ENCODE assay signal across 10 cellular contexts in the genomic region with DNA sequence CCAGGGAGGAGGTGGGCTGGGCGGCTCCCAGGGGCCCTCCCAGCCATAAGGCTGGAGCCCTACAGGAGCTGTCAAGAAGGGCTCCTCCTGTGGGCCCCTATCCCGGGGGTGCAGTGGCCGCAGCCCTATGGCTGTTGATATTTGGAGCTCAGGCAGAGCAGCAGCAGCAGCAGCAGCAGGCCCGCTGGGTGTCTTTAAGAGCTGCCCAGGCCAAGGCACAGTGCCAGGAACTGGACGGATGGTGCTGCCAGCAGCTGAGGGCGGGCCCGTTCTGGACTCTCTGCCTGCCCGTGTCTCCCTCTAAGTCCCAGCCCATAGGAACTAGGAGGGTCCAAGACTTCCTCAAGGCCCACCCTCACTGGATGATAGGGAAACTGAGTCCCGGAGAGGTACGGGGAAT. TPM values are rescaled to one million over a fixed set of nuclear protein-coding genes. Genes with fewer than 3 reads are reported as not detected.
DNase-seq lines count a peak whose midpoint lies in the region; ATAC-seq, FAIRE-seq and TF ChIP-seq lines count a peak whose summit lies in the region.
"Had no signal": no experiment of that assay in that cellular context is flagged by ENCODE, and none has a peak within 500 bp of the region (broad histone marks: within the 10 kb centered on the region; RNA-seq: fewer than 3 reads in every experiment).

No MANE protein-coding gene starts in this region.

- dilution Hi-C loops in endothelial cell of umbilical vein (cut with MboI; ENCODE audit: extremely low pct_ligation_motif_present, low sequenced_read_pairs): no loop called here

- H3K9me3 ChIP-seq in endothelial cell of umbilical vein (replicated peaks; ENCODE audit: control insufficient read depth, insufficient read depth, low read length) (no peaks in the 10 kb centered on the region), lung (ENCODE audit: control insufficient read depth in 2 of 2, insufficient read depth in 1 of 2, low read length in 1 of 2) (no peaks in the 10 kb centered on the region)

- H3K27me3 ChIP-seq in endothelial cell of umbilical vein (ENCODE audit: control insufficient read depth in 2 of 2, insufficient read depth in 2 of 2, low read length in 2 of 2) (no peaks in the 10 kb centered on the region), lung (ENCODE audit: control insufficient read depth, insufficient read depth) (no peaks in the 10 kb centered on the region)

- peaks cover 0 to 20% of the 10 kb centered on the region in 2 experiments for H3K36me3 ChIP-seq in endothelial cell of umbilical vein (ENCODE audit: control insufficient read depth in 2 of 2, extremely low read depth in 1 of 2, insufficient read depth in 2 of 2, low read length in 2 of 2)
- H3K36me3 ChIP-seq in lung (ENCODE audit: control insufficient read depth in 2 of 2, insufficient read depth in 2 of 2, low read length in 2 of 2): peaks cover 0 to 22% of the 10 kb centered on the region in 2 donors

- H3K4me3 ChIP-seq in endothelial cell of umbilical vein (replicated peaks in 1 of 3; ENCODE audit: insufficient read depth in 1 of 3, low read depth in 1 of 3, low read length in 3 of 3) (no peak overlapping the region), lung (no peak overlapping the region)

- 42 to 72% methylated on average over 8 to 10 of the region's 10 CpGs for WGBS in lung, 2 donors

- peak; percentile 54 for FAIRE-seq in endothelial cell of umbilical vein (lab: Jason Lieb, UNC)

- no peak for TF ChIP-seq POLR2A in endothelial cell of umbilical vein (IDR thresholded peaks at IDR 0.05; ENCODE audit: low read depth, low read length)

- H3K9me1 ChIP-seq in endothelial cell of umbilical vein (replicated peaks; ENCODE audit: control insufficient read depth, extremely low read depth, insufficient read depth, low read length): no peaks in the 10 kb centered on the region

- ATAC-seq in lung (ENCODE audit: insufficient read depth, low FRiP score): no peak
- ATAC-seq in HG02852 (IDR thresholded peaks at IDR 0.05; ENCODE audit: unreplicated experiment): no peak
- no peak for ATAC-seq in GM21723 (IDR thresholded peaks at IDR 0.05; ENCODE audit: unreplicated experiment)

- no peak overlapping the region for H3K9ac ChIP-seq in endothelial cell of umbilical vein (replicated peaks; ENCODE audit: extremely low read depth, insufficient read depth, low read length)

- H3K27ac ChIP-seq in endothelial cell of umbilical vein (ENCODE audit: insufficient read depth, low read depth, low read length): no peak overlapping the region
- H3K27ac ChIP-seq in lung (ENCODE audit: low read depth in 1 of 2, low read length in 1 of 2): peak overlapping the region; percentile 38 to 64

- H3K4me1 ChIP-seq in endothelial cell of umbilical vein (ENCODE audit: control insufficient read depth, extremely low read depth, insufficient read depth, low read length) (peaks cover 17% of the 10 kb centered on the region), lung (ENCODE audit: control insufficient read depth in 2 of 2, insufficient read depth in 2 of 2, low read length in 2 of 2) (peaks cover 0 to 20% of the 10 kb centered on the region in 2 donors)

- intact Hi-C loops in endothelial cell of umbilical vein (cut with micrococcal nuclease): no loop called here

- POLR2A ChIA-PET in endothelial cell of umbilical vein (lab: Charles Lee): no interaction called here

- DNase-seq in M059J (ENCODE audit: low read depth): peak; percentile 36
- DNase-seq in endothelial cell of umbilical vein (ENCODE audit: low read depth, low spot score): peak; percentile 34
- DNase-seq in lung (ENCODE audit: low spot score): peak; percentile 72
- DNase-seq in superior temporal gyrus (ENCODE audit: extremely low spot score): peak; percentile 86
- DNase-seq in AML-193 (lab: John Stamatoyannopoulos, UW): no peak
- no peak for DNase-seq in activated gamma-delta T cell (lab: John Stamatoyannopoulos, UW)
- DNase-seq: HFFc6, NCI-H2227 treated with DMSO at 0.1 percent for 48 hours had no signal

- H3K4me2 ChIP-seq in endothelial cell of umbilical vein (ENCODE audit: insufficient read depth, low read length): no peak overlapping the region

- H3K79me2 ChIP-seq in endothelial cell of umbilical vein (ENCODE audit: control insufficient read depth, insufficient read depth, low read length): peaks cover 18% of the 10 kb centered on the region

- no TSS peak for BruUV-seq in endothelial cell of umbilical vein (replicated peaks; lab: Mats Ljungman, UMichigan)

- TF ChIP-seq CTCF in endothelial cell of umbilical vein (IDR thresholded peaks at IDR 0.05; ENCODE audit: extremely low read depth in 1 of 2, insufficient read depth in 1 of 2, low read depth in 1 of 2, low read length in 2 of 2) (no peak), lung (IDR thresholded peaks at IDR 0.05; ENCODE audit: control extremely low read depth, extremely low read depth) (no peak)

- no peaks in the 10 kb centered on the region for H4K20me1 ChIP-seq in endothelial cell of umbilical vein (replicated peaks; ENCODE audit: control insufficient read depth, extremely low read depth, insufficient read depth, low read length)

- CTCF ChIA-PET in endothelial cell of umbilical vein (lab: Charles Lee): interaction anchor here (0.9 to 1.2 kb wide), 3 partner anchors 9 to 47 kb away, joined by 3 to 6 read pairs (median 3); no protein-coding TSS in a partner anchor

- no peak overlapping the region for H2AFZ ChIP-seq in endothelial cell of umbilical vein (ENCODE audit: low read depth, low read length)

RNA-seq across cellular contexts. Expression of gene AK1, which starts 3.6 kb away (rescaled TPM):
- 58.5 and 86.3 TPM in 2 replicates for total RNA-seq in M059J (2014; rRNA removed; shearing (Covaris generic))
- total RNA-seq in endothelial cell of umbilical vein (113 and 115 TPM in 2 replicates), lung (100 to 1,000 TPM in 1 of 2 donors, 10 to 100 TPM in 1; 72.3 to 154 TPM)
- polyA plus RNA-seq in endothelial cell of umbilical vein (148 and 157 TPM in 2 replicates), lung (100 to 1,000 TPM in 1 of 2 donors, 10 to 100 TPM in 1; 63.8 to 386 TPM)
- 189 and 191 TPM in 2 replicates for polyA plus RNA-seq in endothelial cell of umbilical vein (2011; cell fraction: cytosol; rRNA removed)
- 108 and 134 TPM in 2 replicates for polyA plus RNA-seq in endothelial cell of umbilical vein (2011; cell fraction: nucleus; rRNA removed)
- polyA plus RNA-seq in endothelial cell of umbilical vein (2012): 173 and 181 TPM in 2 replicates
- polyA minus RNA-seq in endothelial cell of umbilical vein: 33.5 and 35.7 TPM in 2 replicates
- polyA minus RNA-seq in endothelial cell of umbilical vein (2011; cell fraction: cytosol; rRNA and poly(A)+ RNA removed): 36.3 TPM
- polyA minus RNA-seq in endothelial cell of umbilical vein (2011; cell fraction: nucleus; rRNA and poly(A)+ RNA removed): 5.2 TPM in 2 replicates

RNA-seq across cellular contexts. Expression of gene ENG, which starts 19.4 kb away (rescaled TPM):
- 25.9 and 46.1 TPM in 2 replicates for total RNA-seq in M059J (2014; rRNA removed; shearing (Covaris generic))
- total RNA-seq in endothelial cell of umbilical vein (688 and 728 TPM in 2 replicates), lung (100 to 1,000 TPM in 1 of 2 donors, 10 to 100 TPM in 1; 41.1 to 182 TPM)
- polyA plus RNA-seq in endothelial cell of umbilical vein (338 and 355 TPM in 2 replicates), lung (100 to 1,000 TPM in 1 of 2 donors, 10 to 100 TPM in 1; 80.7 to 317 TPM)
- polyA plus RNA-seq in endothelial cell of umbilical vein (2011; cell fraction: cytosol; rRNA removed): 321 and 356 TPM in 2 replicates
- 246 and 249 TPM in 2 replicates for polyA plus RNA-seq in endothelial cell of umbilical vein (2011; cell fraction: nucleus; rRNA removed)
- polyA plus RNA-seq in endothelial cell of umbilical vein (2012): 646 and 659 TPM in 2 replicates
- polyA minus RNA-seq in endothelial cell of umbilical vein: 275 and 289 TPM in 2 replicates
- polyA minus RNA-seq in endothelial cell of umbilical vein (2011; cell fraction: cytosol; rRNA and poly(A)+ RNA removed): 28.9 TPM
- 123 and 127 TPM in 2 replicates for polyA minus RNA-seq in endothelial cell of umbilical vein (2011; cell fraction: nucleus; rRNA and poly(A)+ RNA removed)

RNA-seq across cellular contexts. Expression of gene ST6GALNAC6, which starts 25.5 kb away (rescaled TPM):
- 15.9 and 29.4 TPM in 2 replicates for total RNA-seq in M059J (2014; rRNA removed; shearing (Covaris generic))
- 43.0 and 43.5 TPM in 2 replicates for total RNA-seq in endothelial cell of umbilical vein
- 78.9 and 93.6 TPM in 2 replicates for polyA plus RNA-seq in endothelial cell of umbilical vein
- polyA plus RNA-seq in endothelial cell of umbilical vein (2011; cell fraction: cytosol; rRNA removed): 43.5 and 55.9 TPM in 2 replicates
- polyA plus RNA-seq in endothelial cell of umbilical vein (2011; cell fraction: nucleus; rRNA removed): 78.4 and 100.0 TPM in 2 replicates
- 27.3 and 41.2 TPM in 2 replicates for polyA plus RNA-seq in endothelial cell of umbilical vein (2012)
- polyA minus RNA-seq in endothelial cell of umbilical vein: 50.1 and 50.4 TPM in 2 replicates
- polyA minus RNA-seq in endothelial cell of umbilical vein (2011; cell fraction: cytosol; rRNA and poly(A)+ RNA removed): 17.7 TPM
- polyA minus RNA-seq in endothelial cell of umbilical vein (2011; cell fraction: nucleus; rRNA and poly(A)+ RNA removed): 20.0 and 24.0 TPM in 2 replicates
- total RNA-seq in lung: 10 to 100 TPM; 28.3 to 51.9 TPM
- 10 to 100 TPM; 45.3 to 59.8 TPM for polyA plus RNA-seq in lung

RNA-seq across cellular contexts. Expression of gene ST6GALNAC4, which starts 43.0 kb away (rescaled TPM):
- total RNA-seq in M059J (2014; rRNA removed; shearing (Covaris generic)): 12.2 and 12.6 TPM in 2 replicates
- 38.1 and 45.9 TPM in 2 replicates for total RNA-seq in endothelial cell of umbilical vein
- polyA plus RNA-seq in endothelial cell of umbilical vein: 85.3 and 108 TPM in 2 replicates
- polyA plus RNA-seq in endothelial cell of umbilical vein (2011; cell fraction: cytosol; rRNA removed): 44.2 and 64.3 TPM in 2 replicates
- 38.1 and 41.5 TPM in 2 replicates for polyA plus RNA-seq in endothelial cell of umbilical vein (2011; cell fraction: nucleus; rRNA removed)
- 39.9 and 49.4 TPM in 2 replicates for polyA plus RNA-seq in endothelial cell of umbilical vein (2012)
- 38.1 and 51.5 TPM in 2 replicates for polyA minus RNA-seq in endothelial cell of umbilical vein
- polyA minus RNA-seq in endothelial cell of umbilical vein (2011; cell fraction: cytosol; rRNA and poly(A)+ RNA removed): 129 TPM
- 19.7 and 26.7 TPM in 2 replicates for polyA minus RNA-seq in endothelial cell of umbilical vein (2011; cell fraction: nucleus; rRNA and poly(A)+ RNA removed)
- total RNA-seq in lung: 10 to 100 TPM; 42.7 to 96.2 TPM
- 10 to 100 TPM; 24.6 to 67.3 TPM for polyA plus RNA-seq in lung

RNA-seq across cellular contexts. Expression of gene PIP5KL1, which starts 56.7 kb away (rescaled TPM):
- total RNA-seq in M059J (2014; rRNA removed; shearing (Covaris generic)): 1.6 TPM in 1 of 2 replicates, not detected in the other
- 2.9 and 3.8 TPM in 2 replicates for total RNA-seq in endothelial cell of umbilical vein
- polyA plus RNA-seq in endothelial cell of umbilical vein: 1.5 and 2.3 TPM in 2 replicates
- polyA plus RNA-seq in endothelial cell of umbilical vein (2011; cell fraction: cytosol; rRNA removed): 0.28 and 0.87 TPM in 2 replicates
- 5.1 and 6.2 TPM in 2 replicates for polyA plus RNA-seq in endothelial cell of umbilical vein (2011; cell fraction: nucleus; rRNA removed)
- polyA plus RNA-seq in endothelial cell of umbilical vein (2012): 0.56 and 1.3 TPM in 2 replicates
- 0.42 and 0.83 TPM in 2 replicates for polyA minus RNA-seq in endothelial cell of umbilical vein
- polyA minus RNA-seq in endothelial cell of umbilical vein (2011; cell fraction: cytosol; rRNA and poly(A)+ RNA removed): 4.0 TPM
- polyA minus RNA-seq in endothelial cell of umbilical vein (2011; cell fraction: nucleus; rRNA and poly(A)+ RNA removed): 1.6 and 1.8 TPM in 2 replicates
- total RNA-seq in lung: 1 to 10 TPM; 4.9 to 9.0 TPM
- 1 to 10 TPM; 2.0 to 4.9 TPM for polyA plus RNA-seq in lung

Comparison
In these comparisons a context has a peak if more than half of its experiments do, and no peak if none do; other contexts are left out.
1. DNase-seq: peak in M059J (single experiment), endothelial cell of umbilical vein (single experiment), lung (single experiment) and superior temporal gyrus (single experiment); none in AML-193 (0 of 2) and activated gamma-delta T cell (single experiment).